1 cellular context compared by ENCODE assay signal in genomic region chr7:28674359-28674782, GRCh38.
TF ChIP-seq lines count a peak whose summit lies in the region.

No MANE protein-coding gene starts in this region.

TF ChIP-seq in H1, 55 proteins besides CTCF, POLR2A, EP300 and RAD21 (continued from another document):
- TF ChIP-seq BCL11A (IDR thresholded peaks at IDR 0.05; ENCODE audit: low read depth in 2 of 2, low read length in 2 of 2) = no peak
TF ChIP-seq in H1: peak in this region for 0.
